In the genomic region with DNA sequence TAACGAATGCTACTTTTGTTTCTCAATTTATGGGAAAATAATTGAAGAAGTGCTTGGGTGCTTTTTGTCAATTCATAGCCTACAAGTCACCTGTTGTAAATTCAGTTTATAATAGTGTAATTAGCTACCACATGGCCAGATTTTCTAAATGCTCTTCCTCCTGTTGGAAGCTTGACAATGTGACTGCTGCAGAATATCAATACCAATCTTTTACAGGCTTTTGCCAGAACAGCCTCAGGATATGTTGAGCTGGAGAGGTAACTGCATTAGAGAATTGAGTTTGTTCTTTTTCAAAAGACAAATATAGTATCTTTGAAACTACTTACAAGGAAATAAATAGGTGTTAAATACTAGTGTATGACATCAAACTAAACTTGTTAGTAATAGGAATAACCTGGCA, we compare ENCODE assay signal across 28 cellular contexts.
"Had no signal": no experiment of that assay in that cellular context is flagged by ENCODE, and none has a peak within 500 bp of the region (broad histone marks: within the 10 kb centered on the region; RNA-seq: fewer than 3 reads in every experiment).

No MANE protein-coding gene starts in this region.

- H3K27me3 ChIP-seq: brain microvascular endothelial cell, dorsolateral prefrontal cortex, heart left ventricle had no signal

- ATAC-seq: activated T-cell treated with anti-CD3 and anti-CD28 coated beads, Interleukin-2, amount 50 U/mL, for 72 hours; esophagus mucosa; heart left ventricle; WTC11 had no signal

- FAIRE-seq: astrocyte, bronchial epithelial cell, frontal cortex had no signal

- H3K27ac ChIP-seq: brain microvascular endothelial cell, coronary artery, dorsolateral prefrontal cortex, heart left ventricle had no signal

- DNase-seq: activated CD4-positive, alpha-beta memory T cell treated with anti-CD3 and anti-CD28 coated beads, Interleukin-2, amount 10 ng/mL, durations not matched to agents 7 days and 5 days; activated CD4-positive, alpha-beta T cell treated with anti-CD3 and anti-CD28 coated beads for 1 hour; activated CD4-positive, alpha-beta T cell treated with anti-CD3 and anti-CD28 coated beads for 4 hours; activated CD4-positive, alpha-beta T cell treated with anti-CD3 and anti-CD28 coated beads, Interleukin-2, amount 10 ng/mL, durations not matched to agents 7 days and 5 days; activated CD4-positive, alpha-beta T cell treated with anti-CD3 and anti-CD28 coated beads, Interleukin-2, amount 50 U/mL, for 4 hours; activated CD8-positive, alpha-beta memory T cell treated with anti-CD3 and anti-CD28 coated beads, Interleukin-2, amount 50 U/mL, for 48 hours; activated gamma-delta T cell; activated naive CD4-positive, alpha-beta T cell treated with anti-CD3 and anti-CD28 coated beads, Interleukin-2, amount 50 U/mL, for 16 hours; activated naive CD4-positive, alpha-beta T cell treated with Interleukin-2 at 50 U/mL for 16 hours; activated T-cell treated with anti-CD3 and anti-CD28 coated beads for 4 hours; activated T-cell treated with anti-CD3 and anti-CD28 coated beads, Interleukin-2, amount 50 U/mL, for 24 hours; activated T-cell treated with anti-CD3 and anti-CD28 coated beads, Interleukin-2, amount 50 U/mL, for 72 hours; amniotic stem cell; anterior cingulate cortex; brain microvascular endothelial cell; dorsolateral prefrontal cortex; effector memory CD4-positive, alpha-beta T cell; endodermal cell; foreskin fibroblast; heart left ventricle; hypothalamus; T1000 had no signal

- H3K36me3 ChIP-seq: brain microvascular endothelial cell, heart left ventricle had no signal

- H3K9me3 ChIP-seq: heart left ventricle had no signal

- H3K4me1 ChIP-seq: heart left ventricle had no signal

- H3K4me3 ChIP-seq: coronary artery, dorsolateral prefrontal cortex, heart left ventricle had no signal
